In the genomic region with DNA sequence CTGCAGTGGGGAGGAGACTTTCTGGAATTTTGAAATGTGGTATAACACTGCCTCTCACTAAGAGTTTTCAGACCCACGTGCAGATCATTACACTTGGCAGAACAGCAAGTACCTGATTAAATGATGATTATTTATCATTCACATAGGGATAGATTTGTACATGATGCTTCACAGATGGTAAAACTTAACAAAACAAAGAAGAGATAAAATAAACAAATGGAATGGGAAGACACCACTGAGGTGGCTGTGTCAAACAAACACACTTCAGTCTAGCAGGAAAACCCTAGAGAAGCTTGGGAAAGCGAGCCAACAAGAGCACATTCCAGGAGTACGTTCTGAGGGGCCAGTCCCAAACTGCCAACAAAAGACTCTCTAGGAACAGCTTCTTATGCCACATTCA, we compare ENCODE assay signal across 12 cellular contexts. TPM values are rescaled to one million over a fixed set of nuclear protein-coding genes. Genes with fewer than 3 reads are reported as not detected.
DNase-seq lines count a peak whose midpoint lies in the region; ATAC-seq lines count a peak whose summit lies in the region.
"Had no signal": no experiment of that assay in that cellular context is flagged by ENCODE, and none has a peak within 500 bp of the region (broad histone marks: within the 10 kb centered on the region; RNA-seq: fewer than 3 reads in every experiment).

No MANE protein-coding gene starts in this region.

- intact Hi-C loops in activated CD4-positive, alpha-beta T cell treated with anti-CD3 and anti-CD28 coated beads for 36 hours (cut with DNase I, micrococcal nuclease) = loop anchor here (2.0 to 10.0 kb wide), 3 partner anchors 71 to 953 kb away; partner anchors contain the start of gene NUP214 (in 2 of the 2)

- H3K27me3 ChIP-seq in skeletal muscle tissue (ENCODE audit: control insufficient read depth in 3 of 3, insufficient read depth in 3 of 3, low read length in 3 of 3) = no peaks in the 10 kb centered on the region
- H3K27me3 ChIP-seq: testis had no signal

- no peaks in the 10 kb centered on the region for H3K27me3 Mint-ChIP-seq in activated CD4-positive, alpha-beta T cell treated with anti-CD3 and anti-CD28 coated beads for 36 hours

- H3K9ac ChIP-seq in SK-N-MC (ENCODE audit: insufficient read length) (no peak overlapping the region), skeletal muscle tissue (ENCODE audit: low read depth in 1 of 3, low read length in 3 of 3) (peak overlapping the region in 1 of 3 donors; percentile 66)

- H3K4me3 ChIP-seq in SK-N-MC (peak overlapping the region; percentile 83), skeletal muscle tissue (ENCODE audit: low read length in 3 of 3) (peak overlapping the region in 2 of 3 donors; percentile 94 to 97)

- H3K27ac ChIP-seq in SK-N-MC = no peak overlapping the region
- H3K27ac ChIP-seq in skeletal muscle tissue (ENCODE audit: low read depth, low read length) = no peak overlapping the region
- H3K27ac ChIP-seq: C4-2B, esophagus squamous epithelium, testis had no signal

- no peaks in the 10 kb centered on the region for H3K9me3 Mint-ChIP-seq in activated CD4-positive, alpha-beta T cell treated with anti-CD3 and anti-CD28 coated beads for 36 hours (ENCODE audit: low read depth)

- H3K9me3 ChIP-seq in SK-N-MC (ENCODE audit: low read depth, low read length) = no peaks in the 10 kb centered on the region
- no peaks in the 10 kb centered on the region for H3K9me3 ChIP-seq in skeletal muscle tissue (ENCODE audit: control insufficient read depth in 3 of 3, low read length in 3 of 3)
- H3K9me3 ChIP-seq: esophagus squamous epithelium, testis had no signal

- H3K4me1 ChIP-seq in skeletal muscle tissue (ENCODE audit: control insufficient read depth in 3 of 3, insufficient read depth in 3 of 3, low read length in 3 of 3) = peaks cover 18 to 27% (median 19%) of the 10 kb centered on the region in 3 donors

- no peak for ATAC-seq in activated CD4-positive, alpha-beta T cell treated with anti-CD3 and anti-CD28 coated beads for 36 hours
- ATAC-seq in HG03139 (IDR thresholded peaks at IDR 0.05; ENCODE audit: unreplicated experiment) (no peak), HG02884 (IDR thresholded peaks at IDR 0.05; ENCODE audit: unreplicated experiment) (no peak)

- CTCF ChIA-PET in activated CD4-positive, alpha-beta T cell treated with anti-CD3 and anti-CD28 coated beads for 36 hours (lab: Charles Lee) = interaction anchor here (0.5 kb wide), 1 partner anchor 41 kb away, joined by 3 read pairs; no protein-coding TSS in a partner anchor

- peaks cover 48% of the 10 kb centered on the region for H3K4me1 Mint-ChIP-seq in activated CD4-positive, alpha-beta T cell treated with anti-CD3 and anti-CD28 coated beads for 36 hours

- no peak for DNase-seq in activated CD4-positive, alpha-beta T cell treated with anti-CD3 and anti-CD28 coated beads for 36 hours
- no peak for DNase-seq in activated CD4-positive, alpha-beta T cell treated with anti-CD3 and anti-CD28 coated beads, Interleukin-2, amount 50 U/mL, for 48 hours
- DNase-seq in SK-N-MC (ENCODE audit: low read depth, low spot score) (no peak), fibroblast of gingiva (ENCODE audit: low read depth) (peak; percentile 63), mesenteric fat pad (ENCODE audit: low spot score) (no peak)
- DNase-seq: esophagus squamous epithelium, retina had no signal

- peaks cover 28% of the 10 kb centered on the region for H3K36me3 Mint-ChIP-seq in activated CD4-positive, alpha-beta T cell treated with anti-CD3 and anti-CD28 coated beads for 36 hours (ENCODE audit: low read depth)

- peaks cover 23% of the 10 kb centered on the region for H3K36me3 ChIP-seq in SK-N-MC (ENCODE audit: insufficient read depth, low read length)
- H3K36me3 ChIP-seq in skeletal muscle tissue (ENCODE audit: control insufficient read depth in 3 of 3, insufficient read depth in 3 of 3, low read length in 3 of 3) = peaks cover 0 to 14% (median 6%) of the 10 kb centered on the region in 3 donors

- POLR2A ChIA-PET in activated CD4-positive, alpha-beta T cell treated with anti-CD3 and anti-CD28 coated beads for 36 hours (lab: Charles Lee) = no interaction called here

- H3K27ac Mint-ChIP-seq in activated CD4-positive, alpha-beta T cell treated with anti-CD3 and anti-CD28 coated beads for 36 hours = peak overlapping the region; percentile 86

- peak overlapping the region; percentile 96 for H3K4me3 Mint-ChIP-seq in activated CD4-positive, alpha-beta T cell treated with anti-CD3 and anti-CD28 coated beads for 36 hours

RNA-seq across cellular contexts. Expression of gene MED27, which starts 1.8 kb away (rescaled TPM):
- 10 to 100 TPM; 29.1 to 32.5 TPM for total RNA-seq in activated CD4-positive, alpha-beta T cell treated with anti-CD3 and anti-CD28 coated beads for 36 hours
- total RNA-seq in skeletal muscle tissue = 6.3 TPM
- 15.8 TPM for total RNA-seq in mesenteric fat pad
